8 cellular contexts compared by ENCODE assay signal in the genomic region with DNA sequence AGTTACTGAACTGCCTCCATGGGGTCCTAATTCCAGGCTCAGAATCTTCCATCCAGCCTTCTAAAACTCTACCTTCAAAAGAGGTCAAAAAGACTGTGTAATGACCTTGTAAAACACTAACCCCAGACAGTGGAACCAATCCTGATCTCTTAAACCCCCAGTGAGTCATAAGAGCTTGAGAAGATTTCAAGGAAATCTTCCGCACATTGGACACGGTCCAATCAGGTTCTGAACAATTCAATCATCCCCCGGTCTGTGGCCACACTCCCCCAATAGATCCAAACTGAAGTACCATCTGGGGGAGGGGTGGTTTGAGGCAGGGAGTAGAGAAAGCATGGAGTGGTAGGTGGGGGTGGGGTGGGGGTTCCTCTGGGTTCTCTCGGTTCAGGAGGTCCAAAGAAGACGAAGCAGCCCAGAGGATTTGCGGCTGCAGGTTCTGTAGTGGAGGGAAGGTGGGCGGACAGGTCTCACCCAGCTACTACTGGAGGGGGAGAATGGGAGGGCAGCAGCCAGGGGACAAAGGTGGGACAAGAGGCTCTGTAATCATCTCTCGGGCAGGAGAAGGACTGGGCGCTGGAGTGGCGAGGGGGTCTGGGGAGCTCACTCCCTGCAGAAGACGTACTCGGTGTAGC. TPM values are rescaled to one million over a fixed set of nuclear protein-coding genes. Genes with fewer than 3 reads are reported as not detected.
DNase-seq lines count a peak whose midpoint lies in the region; ATAC-seq, FAIRE-seq and TF ChIP-seq lines count a peak whose summit lies in the region.

No MANE protein-coding gene starts in this region.

- ATAC-seq in GM21515 (IDR thresholded peaks at IDR 0.05; ENCODE audit: unreplicated experiment), result no peak

- WGBS in esophagus muscularis mucosa, result 8% methylated on average over 12 of the region's 12 CpGs
- no CpG with 5 or more reads among the region's 12 CpGs for WGBS in trophoblast cell (ENCODE audit: extremely low coverage, insufficient coverage, insufficient read length)

- peak overlapping the region; percentile 97 for H3K4me2 ChIP-seq in trophoblast cell (ENCODE audit: low read length)

- H2BK5ac ChIP-seq in trophoblast cell (ENCODE audit: low read depth, low read length, poor library complexity), result no peak overlapping the region

- H3K4me3 ChIP-seq in esophagus muscularis mucosa, result peak overlapping the region; percentile 83 to 95 (median 89)
- peak overlapping the region; percentile 95 for H3K4me3 ChIP-seq in trophoblast cell (ENCODE audit: low read depth, low read length)

- no peak for FAIRE-seq in frontal cortex (lab: Jason Lieb, UNC)

- H3K23ac ChIP-seq in trophoblast cell (ENCODE audit: low read length), result no peak overlapping the region

- no peak overlapping the region for H2BK12ac ChIP-seq in trophoblast cell (ENCODE audit: low read length)

- no peaks in the 10 kb centered on the region for H3K9me3 ChIP-seq in ES-I3 (ENCODE audit: control insufficient read depth, insufficient read depth, low read length)
- no peaks in the 10 kb centered on the region for H3K9me3 ChIP-seq in esophagus muscularis mucosa
- no peaks in the 10 kb centered on the region for H3K9me3 ChIP-seq in trophoblast cell (ENCODE audit: insufficient read depth, low read depth, low read length)

- peaks cover 15% of the 10 kb centered on the region for H3K79me1 ChIP-seq in trophoblast cell (ENCODE audit: low read length)

- peaks cover 12% of the 10 kb centered on the region for H3K79me2 ChIP-seq in trophoblast cell (ENCODE audit: control insufficient read depth, insufficient read depth, low read length, poor library complexity)

- H3K4me1 ChIP-seq in ES-I3 (ENCODE audit: insufficient read depth, low read length) (no peaks in the 10 kb centered on the region), esophagus muscularis mucosa (peaks cover 5 to 57% (median 57%) of the 10 kb centered on the region in 4 donors), trophoblast cell (ENCODE audit: control insufficient read depth in 1 of 2, insufficient read depth in 2 of 2, low read length in 2 of 2) (peaks cover 2 to 6% of the 10 kb centered on the region in 2 experiments)

- H3K9ac ChIP-seq in ES-I3 (ENCODE audit: low read depth, low read length), result peak overlapping the region; percentile 63; the same call in 1 of the 2 replicates
- peak overlapping the region; percentile 90 for H3K9ac ChIP-seq in trophoblast cell (ENCODE audit: low read length)

- peak overlapping the region; percentile 91 for H3K14ac ChIP-seq in trophoblast cell (ENCODE audit: low read length)

- peak overlapping the region; percentile 67 for H2AFZ ChIP-seq in trophoblast cell (ENCODE audit: insufficient read depth, low read length, poor library complexity)

- peak overlapping the region; percentile 14 for H4K12ac ChIP-seq in trophoblast cell (ENCODE audit: low read depth, low read length)

- peak overlapping the region; percentile 24 for H3K4ac ChIP-seq in trophoblast cell (ENCODE audit: low read depth, low read length)

- no peak for TF ChIP-seq POLR2A in esophagus muscularis mucosa (IDR thresholded peaks at IDR 0.05; ENCODE audit: low read depth)

- intact Hi-C loops in esophagus muscularis mucosa (cut with DNase I), result loop anchor here (5.0 kb wide), 2 partner anchors 217 to 1012 kb away; no protein-coding TSS in a partner anchor

- peak overlapping the region; percentile 4 for H2BK120ac ChIP-seq in trophoblast cell (ENCODE audit: insufficient read depth, low read length, poor library complexity)

- peak overlapping the region; percentile 90 to 97 (median 94) for H3K27ac ChIP-seq in esophagus muscularis mucosa (replicated peaks in 1 of 4)
- no peak overlapping the region for H3K27ac ChIP-seq in trophoblast cell (ENCODE audit: low read depth, low read length)

- H4K8ac ChIP-seq in trophoblast cell (ENCODE audit: low read depth, low read length), result peak overlapping the region; percentile 55

- in situ Hi-C loops in GM13977 (cut with MboI; ENCODE audit: low pct_unique_long_range_greater_than_20kb, low sequenced_read_pairs, unreplicated experiment), result no loop called here

- DNase-seq in RKO (ENCODE audit: low spot score) (peak; percentile 42), esophagus muscularis mucosa (ENCODE audit: extremely low spot score) (no peak), trophoblast cell (peak in 1 of 2 donors; percentile 42), NCI-H187 (lab: John Stamatoyannopoulos, UW) (no peak), GM13977 (ENCODE audit: low spot score) (no peak), frontal cortex (ENCODE audit: low spot score in 2 of 2) (no peak)

- H4K91ac ChIP-seq in trophoblast cell (ENCODE audit: low read depth, low read length), result peak overlapping the region; percentile 64

- H2AK5ac ChIP-seq in trophoblast cell (ENCODE audit: low read length), result peak overlapping the region; percentile 17

- peak overlapping the region; percentile 60 for H3K18ac ChIP-seq in trophoblast cell (ENCODE audit: low read length)

- H3K27me3 ChIP-seq in esophagus muscularis mucosa (no peaks in the 10 kb centered on the region), trophoblast cell (ENCODE audit: insufficient read depth, low read length) (no peaks in the 10 kb centered on the region)

- H3K36me3 ChIP-seq in ES-I3 (ENCODE audit: insufficient read depth, low read length) (no peaks in the 10 kb centered on the region), esophagus muscularis mucosa (no peaks in the 10 kb centered on the region), trophoblast cell (ENCODE audit: control insufficient read depth in 1 of 2, insufficient read depth in 2 of 2, low read length in 2 of 2) (no peaks in the 10 kb centered on the region)

- no peak for TF ChIP-seq CTCF in esophagus muscularis mucosa (IDR thresholded peaks at IDR 0.05)
- no peak for TF ChIP-seq CTCF in GM13977 (IDR thresholded peaks at IDR 0.05; ENCODE audit: extremely low read depth, insufficient read depth, missing control alignments)

- no peak for TF ChIP-seq EP300 in esophagus muscularis mucosa (IDR thresholded peaks at IDR 0.05)

RNA-seq across cellular contexts. Expression of a gene that starts 1.5 kb away (rescaled TPM):
- total RNA-seq in esophagus muscularis mucosa (100 to 1,000 TPM; 112 to 169 (median 148) TPM), frontal cortex (124 TPM)
- polyA plus RNA-seq in trophoblast cell (2013), result 52.2 and 52.5 TPM in 2 replicates
